16 cellular contexts compared by ENCODE assay signal in genomic region chr15:101089579-101090459, GRCh38.
DNase-seq lines count a peak whose midpoint lies in the region; ATAC-seq and TF ChIP-seq lines count a peak whose summit lies in the region.
"Had no signal": no experiment of that assay in that cellular context is flagged by ENCODE, and none has a peak within 500 bp of the region (broad histone marks: within the 10 kb centered on the region; RNA-seq: fewer than 3 reads in every experiment).

No MANE protein-coding gene starts in this region.

- CTCF ChIA-PET in CD4-positive, alpha-beta T cell (lab: Charles Lee), result interaction anchor here (1.4 to 1.8 kb wide), 2 partner anchors 167 to 168 kb away, joined by 4 to 5 read pairs; no protein-coding TSS in a partner anchor

- H3K4me1 ChIP-seq in skeletal muscle tissue (ENCODE audit: control insufficient read depth in 3 of 3, insufficient read depth in 3 of 3, low read length in 3 of 3) (peaks cover 24 to 39% (median 26%) of the 10 kb centered on the region in 3 donors), sigmoid colon (peaks cover 0 to 23% (median 8%) of the 10 kb centered on the region in 4 donors)

- no peak for TF ChIP-seq EP300 in sigmoid colon (IDR thresholded peaks at IDR 0.05)

- no peak for TF ChIP-seq POLR2A in sigmoid colon (IDR thresholded peaks at IDR 0.05)

- H3K27me3 Mint-ChIP-seq in HFFc6 (ENCODE audit: insufficient read depth), result no peaks in the 10 kb centered on the region; the same call in 1 of the 2 replicates
- peaks cover 8% of the 10 kb centered on the region for H3K27me3 Mint-ChIP-seq in T-helper 2 cell treated with Interferon-gamma antibody and Interleukin-4, amounts not matched to agents 5 μg/mL and 100 μg/mL, for 36 hours (ENCODE audit: low read depth)
- H3K27me3 Mint-ChIP-seq in CD4-positive, alpha-beta T cell, result no peaks in the 10 kb centered on the region
- H3K27me3 Mint-ChIP-seq: B cell had no signal

- DNase-seq in HFFc6 (no peak), sigmoid colon (no peak)
- no peak for DNase-seq in T-helper 2 cell treated with Interferon-gamma antibody and Interleukin-4, amounts not matched to agents 5 μg/mL and 100 μg/mL, for 36 hours (ENCODE audit: low spot score)
- DNase-seq in CD4-positive, alpha-beta T cell, result no peak
- DNase-seq: activated CD4-positive, alpha-beta T cell treated with anti-CD3 and anti-CD28 coated beads for 48 hours; activated T-cell treated with anti-CD3 and anti-CD28 coated beads, Interleukin-2, amount 50 U/mL, for 48 hours; left colon; NCI-H1105; SIG-M5; stimulated activated CD4-positive, alpha-beta T cell treated with anti-CD3 and anti-CD28 coated beads, Interleukin-2, amount 100 ng/mL, for 24 hours had no signal

- no peak overlapping the region for H3K4me3 Mint-ChIP-seq in HFFc6
- H3K4me3 Mint-ChIP-seq in T-helper 2 cell treated with Interferon-gamma antibody and Interleukin-4, amounts not matched to agents 5 μg/mL and 100 μg/mL, for 36 hours, result no peak overlapping the region
- no peak overlapping the region for H3K4me3 Mint-ChIP-seq in CD4-positive, alpha-beta T cell
- H3K4me3 Mint-ChIP-seq: B cell had no signal

- no peaks in the 10 kb centered on the region for H3K36me3 Mint-ChIP-seq in HFFc6 (ENCODE audit: low read depth)
- peaks cover 4% of the 10 kb centered on the region for H3K36me3 Mint-ChIP-seq in T-helper 2 cell treated with Interferon-gamma antibody and Interleukin-4, amounts not matched to agents 5 μg/mL and 100 μg/mL, for 36 hours (ENCODE audit: low read depth)
- H3K36me3 Mint-ChIP-seq in CD4-positive, alpha-beta T cell (ENCODE audit: low read depth), result no peaks in the 10 kb centered on the region

- H3K4me3 ChIP-seq in skeletal muscle tissue (ENCODE audit: low read length in 3 of 3) (no peak overlapping the region), sigmoid colon (no peak overlapping the region)
- H3K4me3 ChIP-seq: GM12878, K562 had no signal

- no peak for ATAC-seq in CD4-positive, alpha-beta T cell (ENCODE audit: poor library complexity)

- H3K9me3 ChIP-seq in skeletal muscle tissue (ENCODE audit: control insufficient read depth in 3 of 3, low read length in 3 of 3), result no peaks in the 10 kb centered on the region
- no peaks in the 10 kb centered on the region for H3K9me3 ChIP-seq in CD4-positive, alpha-beta T cell (ENCODE audit: control insufficient read depth, low read length)
- no peaks in the 10 kb centered on the region for H3K9me3 ChIP-seq in sigmoid colon

- peaks cover 29% of the 10 kb centered on the region for H3K4me1 Mint-ChIP-seq in HFFc6 (ENCODE audit: low read depth)
- H3K4me1 Mint-ChIP-seq in T-helper 2 cell treated with Interferon-gamma antibody and Interleukin-4, amounts not matched to agents 5 μg/mL and 100 μg/mL, for 36 hours (ENCODE audit: low read depth), result peaks cover 10% of the 10 kb centered on the region
- no peaks in the 10 kb centered on the region for H3K4me1 Mint-ChIP-seq in CD4-positive, alpha-beta T cell (ENCODE audit: low read depth)

- peak overlapping the region; percentile 92 for H3K27ac ChIP-seq in cingulate gyrus (ENCODE audit: low read depth, low read length)
- H3K27ac ChIP-seq in skeletal muscle tissue (ENCODE audit: low read depth, low read length), result peak overlapping the region; percentile 77
- H3K27ac ChIP-seq in CD4-positive, alpha-beta T cell (ENCODE audit: low read depth, low read length), result no peak overlapping the region
- peak overlapping the region in 1 of 4 donors; percentile 60 for H3K27ac ChIP-seq in sigmoid colon

- H3K9ac ChIP-seq in skeletal muscle tissue (ENCODE audit: low read depth in 1 of 3, low read length in 3 of 3), result peak overlapping the region in 1 of 3 donors; percentile 57

- no peaks in the 10 kb centered on the region for H3K36me3 ChIP-seq in skeletal muscle tissue (ENCODE audit: control insufficient read depth in 3 of 3, insufficient read depth in 3 of 3, low read length in 3 of 3)
- no peaks in the 10 kb centered on the region for H3K36me3 ChIP-seq in sigmoid colon

- H3K27me3 ChIP-seq in skeletal muscle tissue (ENCODE audit: control insufficient read depth in 3 of 3, insufficient read depth in 3 of 3, low read length in 3 of 3) (no peaks in the 10 kb centered on the region), sigmoid colon (no peaks in the 10 kb centered on the region)
- no peaks in the 10 kb centered on the region for H3K27me3 ChIP-seq in CD4-positive, alpha-beta T cell (ENCODE audit: control insufficient read depth, insufficient read depth, low read length)

- no peaks in the 10 kb centered on the region for H3K9me3 Mint-ChIP-seq in HFFc6
- H3K9me3 Mint-ChIP-seq in T-helper 2 cell treated with Interferon-gamma antibody and Interleukin-4, amounts not matched to agents 5 μg/mL and 100 μg/mL, for 36 hours, result no peaks in the 10 kb centered on the region
- no peaks in the 10 kb centered on the region for H3K9me3 Mint-ChIP-seq in CD4-positive, alpha-beta T cell

- H3K27ac Mint-ChIP-seq in HFFc6, result peak overlapping the region; percentile 24; the same call in 1 of the 2 replicates
- no peak overlapping the region for H3K27ac Mint-ChIP-seq in T-helper 2 cell treated with Interferon-gamma antibody and Interleukin-4, amounts not matched to agents 5 μg/mL and 100 μg/mL, for 36 hours
- H3K27ac Mint-ChIP-seq in CD4-positive, alpha-beta T cell, result no peak overlapping the region
- H3K27ac Mint-ChIP-seq: B cell had no signal

- POLR2A ChIA-PET in CD4-positive, alpha-beta T cell (lab: Charles Lee), result no interaction called here

- TF ChIP-seq CTCF in HFFc6 (IDR thresholded peaks at IDR 0.05) (no peak), sigmoid colon (IDR thresholded peaks at IDR 0.05) (no peak)
- no peak for TF ChIP-seq CTCF in CD4-positive, alpha-beta T cell (IDR thresholded peaks at IDR 0.05)

- 89 to 91% methylated on average over 9 of the region's 9 CpGs for WGBS in sigmoid colon, 2 donors

- intact Hi-C loops in CD4-positive, alpha-beta T cell (cut with DNase I, micrococcal nuclease), result loop anchor here (1.0 to 5.0 kb wide), 4 partner anchors 83 to 562 kb away; partner anchors contain the start of gene TM2D3 (in 1 of the 2)
- intact Hi-C loops in sigmoid colon (cut with DNase I), result loop anchor here (1.0 to 5.0 kb wide), 2 partner anchors 73 to 168 kb away; no protein-coding TSS in a partner anchor

TF ChIP-seq in PFSK-1, 5 proteins besides CTCF, POLR2A, EP300 and RAD21:
- no peak for TF ChIP-seq POLR2AphosphoS5 (IDR thresholded peaks at IDR 0.05; ENCODE audit: low read depth, low read length)
- TF ChIP-seq, protein P1, sequence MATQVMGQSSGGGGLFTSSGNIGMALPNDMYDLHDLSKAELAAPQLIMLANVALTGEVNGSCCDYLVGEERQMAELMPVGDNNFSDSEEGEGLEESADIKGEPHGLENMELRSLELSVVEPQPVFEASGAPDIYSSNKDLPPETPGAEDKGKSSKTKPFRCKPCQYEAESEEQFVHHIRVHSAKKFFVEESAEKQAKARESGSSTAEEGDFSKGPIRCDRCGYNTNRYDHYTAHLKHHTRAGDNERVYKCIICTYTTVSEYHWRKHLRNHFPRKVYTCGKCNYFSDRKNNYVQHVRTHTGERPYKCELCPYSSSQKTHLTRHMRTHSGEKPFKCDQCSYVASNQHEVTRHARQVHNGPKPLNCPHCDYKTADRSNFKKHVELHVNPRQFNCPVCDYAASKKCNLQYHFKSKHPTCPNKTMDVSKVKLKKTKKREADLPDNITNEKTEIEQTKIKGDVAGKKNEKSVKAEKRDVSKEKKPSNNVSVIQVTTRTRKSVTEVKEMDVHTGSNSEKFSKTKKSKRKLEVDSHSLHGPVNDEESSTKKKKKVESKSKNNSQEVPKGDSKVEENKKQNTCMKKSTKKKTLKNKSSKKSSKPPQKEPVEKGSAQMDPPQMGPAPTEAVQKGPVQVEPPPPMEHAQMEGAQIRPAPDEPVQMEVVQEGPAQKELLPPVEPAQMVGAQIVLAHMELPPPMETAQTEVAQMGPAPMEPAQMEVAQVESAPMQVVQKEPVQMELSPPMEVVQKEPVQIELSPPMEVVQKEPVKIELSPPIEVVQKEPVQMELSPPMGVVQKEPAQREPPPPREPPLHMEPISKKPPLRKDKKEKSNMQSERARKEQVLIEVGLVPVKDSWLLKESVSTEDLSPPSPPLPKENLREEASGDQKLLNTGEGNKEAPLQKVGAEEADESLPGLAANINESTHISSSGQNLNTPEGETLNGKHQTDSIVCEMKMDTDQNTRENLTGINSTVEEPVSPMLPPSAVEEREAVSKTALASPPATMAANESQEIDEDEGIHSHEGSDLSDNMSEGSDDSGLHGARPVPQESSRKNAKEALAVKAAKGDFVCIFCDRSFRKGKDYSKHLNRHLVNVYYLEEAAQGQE (IDR thresholded peaks at IDR 0.05; ENCODE audit: insufficient read depth in 1 of 2, low read depth in 2 of 2, low read length in 2 of 2), result peak; percentile 45 to 72; a peak in 3 of 4 replicates
- TF ChIP-seq TAF1 (IDR thresholded peaks at IDR 0.05; ENCODE audit: borderline replicate concordance, insufficient read depth, low read length), result no peak
